ENCODE assay signal across 29 cellular contexts in the genomic region with DNA sequence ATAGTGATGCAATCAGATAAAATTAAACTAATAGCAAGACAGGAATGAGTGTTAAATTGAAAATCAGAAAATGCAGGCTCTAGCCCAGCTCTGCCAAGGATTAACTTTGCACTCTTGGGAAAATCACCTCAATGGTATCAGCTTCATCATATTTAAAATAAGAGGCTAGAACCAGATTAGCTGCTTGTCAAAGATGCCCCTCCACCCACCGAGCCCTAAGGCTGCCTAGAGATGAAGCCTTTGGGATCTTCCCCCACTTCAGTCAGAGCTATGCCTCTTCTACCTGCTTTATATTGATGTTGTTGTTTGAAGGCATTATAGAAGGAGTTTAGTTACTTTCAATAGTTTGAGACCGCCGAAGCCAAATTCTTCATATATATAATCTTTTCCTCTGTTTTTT.
"Had no signal": no experiment of that assay in that cellular context is flagged by ENCODE, and none has a peak within 500 bp of the region (broad histone marks: within the 10 kb centered on the region; RNA-seq: fewer than 3 reads in every experiment).

No MANE protein-coding gene starts in this region.

- H3K9me3 Mint-ChIP-seq: activated CD4-positive, alpha-beta T cell treated with anti-CD3 and anti-CD28 coated beads, Interleukin-2, amount 10 ng/mL, durations not matched to agents 24 days and 14 days; activated naive CD4-positive, alpha-beta T cell treated with anti-CD3 and anti-CD28 coated beads, Interleukin-2, amount 50 U/mL, for 24 hours; activated T-cell treated with anti-CD3 and anti-CD28 coated beads, Interleukin-2, amount 50 U/mL, for 24 hours; activated T-helper 1 cell treated with anti-CD3 and anti-CD28 coated beads, Interleukin-12 subunit alpha, Interleukin-12 subunit beta, Interleukin-2, Interleukin-4 antibody, amounts not matched to agents 30 ng/mL and 10 ng/mL and 1 ng/mL, durations not matched to agents 14 hours and 24 hours and 36 hours; T-helper 1 cell treated with Interleukin-12 subunit alpha and Interleukin-12 subunit beta and Interleukin-4 antibody, amounts not matched to agents 30 μg/mL and 1 μg/mL, for 36 hours; WTC11 had no signal

- H3K27ac ChIP-seq: Peyer's patch, RWPE1 had no signal

- H3K36me3 ChIP-seq: Peyer's patch had no signal

- H3K27me3 ChIP-seq: Peyer's patch had no signal

- FAIRE-seq: bronchial epithelial cell, K562 had no signal

- H3K4me1 Mint-ChIP-seq: activated CD8-positive, alpha-beta memory T cell treated with anti-CD3 and anti-CD28 coated beads, Interleukin-2, amount 10 ng/mL, durations not matched to agents 7 days and 5 days; activated naive CD4-positive, alpha-beta T cell treated with anti-CD3 and anti-CD28 coated beads, Interleukin-2, amount 50 U/mL, for 24 hours had no signal

- H3K4me3 Mint-ChIP-seq: activated CD4-positive, alpha-beta T cell treated with anti-CD3 and anti-CD28 coated beads, Interleukin-2, amount 10 ng/mL, durations not matched to agents 24 days and 14 days; activated CD8-positive, alpha-beta memory T cell treated with anti-CD3 and anti-CD28 coated beads, Interleukin-2, amount 10 ng/mL, durations not matched to agents 7 days and 5 days; activated naive CD4-positive, alpha-beta T cell treated with anti-CD3 and anti-CD28 coated beads, Interleukin-2, amount 50 U/mL, for 24 hours; activated T-cell treated with anti-CD3 and anti-CD28 coated beads, Interleukin-2, amount 50 U/mL, for 24 hours; activated T-helper 1 cell treated with anti-CD3 and anti-CD28 coated beads, Interleukin-12 subunit alpha, Interleukin-12 subunit beta, Interleukin-2, Interleukin-4 antibody, amounts not matched to agents 30 ng/mL and 10 ng/mL and 1 ng/mL, durations not matched to agents 14 hours and 24 hours and 36 hours; T-helper 1 cell treated with Interleukin-12 subunit alpha and Interleukin-12 subunit beta and Interleukin-4 antibody, amounts not matched to agents 30 μg/mL and 1 μg/mL, for 36 hours; WTC11 had no signal

- H3K4me3 ChIP-seq: K562, Peyer's patch had no signal

- H3K27ac Mint-ChIP-seq: activated CD4-positive, alpha-beta T cell treated with anti-CD3 and anti-CD28 coated beads, Interleukin-2, amount 10 ng/mL, durations not matched to agents 24 days and 14 days; activated CD8-positive, alpha-beta memory T cell treated with anti-CD3 and anti-CD28 coated beads, Interleukin-2, amount 10 ng/mL, durations not matched to agents 7 days and 5 days; activated naive CD4-positive, alpha-beta T cell treated with anti-CD3 and anti-CD28 coated beads, Interleukin-2, amount 50 U/mL, for 24 hours; activated T-cell treated with anti-CD3 and anti-CD28 coated beads, Interleukin-2, amount 50 U/mL, for 24 hours; activated T-helper 1 cell treated with anti-CD3 and anti-CD28 coated beads, Interleukin-12 subunit alpha, Interleukin-12 subunit beta, Interleukin-2, Interleukin-4 antibody, amounts not matched to agents 30 ng/mL and 10 ng/mL and 1 ng/mL, durations not matched to agents 14 hours and 24 hours and 36 hours; T-helper 1 cell treated with Interleukin-12 subunit alpha and Interleukin-12 subunit beta and Interleukin-4 antibody, amounts not matched to agents 30 μg/mL and 1 μg/mL, for 36 hours; WTC11 had no signal

- H3K27me3 Mint-ChIP-seq: activated naive CD4-positive, alpha-beta T cell treated with anti-CD3 and anti-CD28 coated beads, Interleukin-2, amount 50 U/mL, for 24 hours; activated T-cell treated with anti-CD3 and anti-CD28 coated beads, Interleukin-2, amount 50 U/mL, for 24 hours had no signal

- DNase-seq: activated CD4-positive, alpha-beta T cell treated with anti-CD3 and anti-CD28 coated beads, Interleukin-2, amount 10 ng/mL, durations not matched to agents 24 days and 14 days; activated CD4-positive, alpha-beta T cell treated with anti-CD3 and anti-CD28 coated beads, Interleukin-2, amount 50 U/mL, for 48 hours; activated CD4-positive, CD25-positive, alpha-beta regulatory T cell treated with anti-CD3 and anti-CD28 coated beads, Interleukin-2, amount 50 U/mL, for 72 hours; activated CD8-positive, alpha-beta memory T cell treated with anti-CD3 and anti-CD28 coated beads, Interleukin-2, amount 10 ng/mL, durations not matched to agents 7 days and 5 days; activated effector memory CD4-positive, alpha-beta T cell treated with Interleukin-2 at 50 U/mL for 16 hours; activated naive CD4-positive, alpha-beta T cell; activated T-cell treated with anti-CD3 and anti-CD28 coated beads, Interleukin-2, amount 50 U/mL, for 24 hours; aorta; central memory CD4-positive, alpha-beta T cell; Karpas-422; MM.1S; NCI-H1105; NCI-H1436; NCI-H1694 treated with DMSO at 0.1 percent for 48 hours; NCI-H2029 treated with DMSO at 0.1 percent for 48 hours; NCI-H446 treated with DMSO at 0.1 percent for 48 hours; NCI-H524 treated with DMSO at 0.1 percent for 48 hours; NCI-H774; NK-92 treated with Interleukin-12 subunit alpha and Interleukin-12 subunit beta, amount 100 ng/mL, for 24 hours; OCI-M1; Peyer's patch; SHP77 had no signal

- ATAC-seq: activated CD8-positive, alpha-beta memory T cell treated with anti-CD3 and anti-CD28 coated beads, Interleukin-2, amount 10 ng/mL, durations not matched to agents 7 days and 5 days; K562; WTC11 had no signal

- H3K36me3 Mint-ChIP-seq: activated CD8-positive, alpha-beta memory T cell treated with anti-CD3 and anti-CD28 coated beads, Interleukin-2, amount 10 ng/mL, durations not matched to agents 7 days and 5 days; activated naive CD4-positive, alpha-beta T cell treated with anti-CD3 and anti-CD28 coated beads, Interleukin-2, amount 50 U/mL, for 24 hours; WTC11 had no signal

- H3K4me1 ChIP-seq: Peyer's patch had no signal

- H3K9me3 ChIP-seq: Peyer's patch had no signal
